Comparison of ENCODE assay signal across 1 cellular context in the genomic region with DNA sequence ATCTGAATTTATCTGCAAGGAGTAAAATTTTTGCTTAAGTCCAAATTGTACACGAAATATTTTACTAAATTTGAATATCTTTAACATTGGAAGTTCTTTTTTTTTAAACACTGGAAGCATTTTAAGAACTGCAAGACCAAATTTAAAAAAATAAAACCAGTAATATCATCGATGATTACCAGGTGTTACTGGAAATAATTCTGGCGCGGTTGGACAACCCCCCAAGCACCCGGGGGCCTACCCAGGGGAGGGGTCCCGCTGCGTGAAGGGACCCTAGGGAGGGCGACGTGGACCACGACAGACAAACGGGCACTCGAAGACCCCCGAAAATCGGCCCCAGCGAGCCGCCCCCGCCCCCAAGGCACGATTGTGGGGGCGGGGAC.
A peak's percentile ranks its signal among the peaks of the same experiment; 100 is the strongest.
TF ChIP-seq lines count a peak whose summit lies in the region.

No MANE protein-coding gene starts in this region.

TF ChIP-seq in H1, 55 proteins besides CTCF, POLR2A, EP300 and RAD21:
- TF ChIP-seq CBX8 (IDR thresholded peaks at IDR 0.05; ENCODE audit: borderline replicate concordance, low read depth, low read length) (no peak), RBBP5 (IDR thresholded peaks at IDR 0.05; ENCODE audit: borderline replicate concordance, low read depth, low read length) (peak; percentile 3; the same call in 1 of the 2 replicates), TEAD4 (IDR thresholded peaks at IDR 0.05; ENCODE audit: low read depth, low read length) (no peak), SP1 (IDR thresholded peaks at IDR 0.05; ENCODE audit: low read depth, low read length) (no peak), ZNF274 (IDR thresholded peaks at IDR 0.05; ENCODE audit: borderline replicate concordance, extremely low read depth, low read length) (no peak), GTF2F1 (IDR thresholded peaks at IDR 0.05; ENCODE audit: borderline replicate concordance, low read depth, low read length) (no peak), BACH1 (IDR thresholded peaks at IDR 0.05; ENCODE audit: low read length) (no peak), EGR1 (IDR thresholded peaks at IDR 0.05; ENCODE audit: borderline replicate concordance, low read depth, low read length) (peak; percentile 89), BRCA1 (IDR thresholded peaks at IDR 0.05; ENCODE audit: low read depth, low read length) (no peak), KDM1A (IDR thresholded peaks at IDR 0.05; ENCODE audit: borderline replicate concordance, low read length) (no peak), ASH2L (IDR thresholded peaks at IDR 0.05; ENCODE audit: low read length) (peak; percentile 13), KDM4A (IDR thresholded peaks at IDR 0.05; ENCODE audit: low read depth, low read length, severe bottlenecking) (peak; percentile 60), FOSL1 (IDR thresholded peaks at IDR 0.05; ENCODE audit: insufficient read depth, low read depth, low read length) (no peak), TAF1 (IDR thresholded peaks at IDR 0.05; ENCODE audit: low read depth, low read length) (no peak), SP2 (IDR thresholded peaks at IDR 0.05; ENCODE audit: low read length) (no peak)
- TF ChIP-seq, protein P1, sequence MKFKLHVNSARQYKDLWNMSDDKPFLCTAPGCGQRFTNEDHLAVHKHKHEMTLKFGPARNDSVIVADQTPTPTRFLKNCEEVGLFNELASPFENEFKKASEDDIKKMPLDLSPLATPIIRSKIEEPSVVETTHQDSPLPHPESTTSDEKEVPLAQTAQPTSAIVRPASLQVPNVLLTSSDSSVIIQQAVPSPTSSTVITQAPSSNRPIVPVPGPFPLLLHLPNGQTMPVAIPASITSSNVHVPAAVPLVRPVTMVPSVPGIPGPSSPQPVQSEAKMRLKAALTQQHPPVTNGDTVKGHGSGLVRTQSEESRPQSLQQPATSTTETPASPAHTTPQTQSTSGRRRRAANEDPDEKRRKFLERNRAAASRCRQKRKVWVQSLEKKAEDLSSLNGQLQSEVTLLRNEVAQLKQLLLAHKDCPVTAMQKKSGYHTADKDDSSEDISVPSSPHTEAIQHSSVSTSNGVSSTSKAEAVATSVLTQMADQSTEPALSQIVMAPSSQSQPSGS (IDR thresholded peaks at IDR 0.05; ENCODE audit: low read length), result no peak
- TF ChIP-seq, protein P2, sequence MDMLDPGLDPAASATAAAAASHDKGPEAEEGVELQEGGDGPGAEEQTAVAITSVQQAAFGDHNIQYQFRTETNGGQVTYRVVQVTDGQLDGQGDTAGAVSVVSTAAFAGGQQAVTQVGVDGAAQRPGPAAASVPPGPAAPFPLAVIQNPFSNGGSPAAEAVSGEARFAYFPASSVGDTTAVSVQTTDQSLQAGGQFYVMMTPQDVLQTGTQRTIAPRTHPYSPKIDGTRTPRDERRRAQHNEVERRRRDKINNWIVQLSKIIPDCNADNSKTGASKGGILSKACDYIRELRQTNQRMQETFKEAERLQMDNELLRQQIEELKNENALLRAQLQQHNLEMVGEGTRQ (IDR thresholded peaks at IDR 0.05; ENCODE audit: low read length), result no peak
- TF ChIP-seq, protein P3, sequence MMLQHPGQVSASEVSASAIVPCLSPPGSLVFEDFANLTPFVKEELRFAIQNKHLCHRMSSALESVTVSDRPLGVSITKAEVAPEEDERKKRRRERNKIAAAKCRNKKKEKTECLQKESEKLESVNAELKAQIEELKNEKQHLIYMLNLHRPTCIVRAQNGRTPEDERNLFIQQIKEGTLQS (IDR thresholded peaks at IDR 0.05; ENCODE audit: insufficient read depth, low read depth, low read length), result no peak
